In the genomic region with DNA sequence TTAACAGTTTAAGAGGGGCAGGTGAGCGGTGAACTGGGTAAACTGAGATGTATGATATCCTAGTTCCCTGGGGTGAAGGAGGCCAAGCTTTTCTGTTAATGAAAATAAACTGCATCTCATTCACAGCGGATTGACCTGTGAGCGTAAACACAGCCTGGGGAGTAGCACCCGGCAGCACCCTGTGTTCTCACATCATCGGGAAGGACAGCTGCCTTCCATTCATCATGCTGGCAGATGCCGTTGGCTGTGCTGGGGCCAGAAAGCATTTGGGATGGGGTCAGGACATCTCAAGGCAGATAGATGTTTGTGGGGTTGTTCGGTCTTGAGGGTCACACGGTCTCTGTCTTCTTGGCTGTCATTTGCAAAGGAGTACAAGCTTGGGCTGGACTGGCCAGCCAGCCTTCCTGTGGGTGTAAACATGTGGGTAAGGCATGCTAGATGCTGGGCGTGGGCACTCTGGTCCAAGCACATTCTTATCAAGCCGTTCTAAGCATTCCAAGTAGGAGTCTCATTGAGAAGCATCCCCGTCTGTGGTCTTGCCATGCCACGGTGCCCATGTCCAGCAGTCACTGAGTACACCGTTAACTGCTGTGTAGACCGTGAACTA, we compare ENCODE assay signal across 18 cellular contexts.
DNase-seq lines count a peak whose midpoint lies in the region; ATAC-seq and TF ChIP-seq lines count a peak whose summit lies in the region.
"Had no signal": no experiment of that assay in that cellular context is flagged by ENCODE, and none has a peak within 500 bp of the region (broad histone marks: within the 10 kb centered on the region; RNA-seq: fewer than 3 reads in every experiment).

No MANE protein-coding gene starts in this region.

- H3K4me1 Mint-ChIP-seq in Caco-2 (ENCODE audit: low read depth, unreplicated experiment), result peaks cover 28% of the 10 kb centered on the region
- peaks cover 14% of the 10 kb centered on the region for H3K4me1 Mint-ChIP-seq in activated CD4-positive, alpha-beta memory T cell treated with anti-CD3 and anti-CD28 coated beads, Interleukin-2, amount 10 ng/mL, durations not matched to agents 7 days and 5 days

- no peaks in the 10 kb centered on the region for H3K27me3 Mint-ChIP-seq in Caco-2 (ENCODE audit: insufficient read depth, unreplicated experiment)
- no peaks in the 10 kb centered on the region for H3K27me3 Mint-ChIP-seq in activated CD4-positive, alpha-beta memory T cell treated with anti-CD3 and anti-CD28 coated beads, Interleukin-2, amount 10 ng/mL, durations not matched to agents 7 days and 5 days
- H3K27me3 Mint-ChIP-seq: activated B cell treated with CpG ODN at 0.5 μM for 24 hours; brain; natural killer cell treated with Interleukin-12 subunit alpha and Interleukin-12 subunit beta and Interleukin-15 and Interleukin-18, amount 100 ng/mL, for 72 hours had no signal

- no peaks in the 10 kb centered on the region for H3K79me2 ChIP-seq in fibroblast of lung (ENCODE audit: control insufficient read depth, insufficient read depth, low read length)

- H3K27me3 ChIP-seq in Caco-2 (replicated peaks; ENCODE audit: control insufficient read depth, insufficient read depth, low read length) (no peaks in the 10 kb centered on the region), RWPE2 (ENCODE audit: insufficient read depth, poor library complexity, severe bottlenecking) (no peaks in the 10 kb centered on the region), fibroblast of lung (ENCODE audit: control insufficient read depth, insufficient read depth, low read length) (no peaks in the 10 kb centered on the region)
- H3K27me3 ChIP-seq: BLaER1, foreskin keratinocyte had no signal

- no peaks in the 10 kb centered on the region for H4K20me1 ChIP-seq in fibroblast of lung (ENCODE audit: control insufficient read depth, extremely low read depth, insufficient read depth, low read length)

- TF ChIP-seq CTCF in Caco-2 (IDR thresholded peaks at IDR 0.05; ENCODE audit: insufficient read depth in 1 of 2, low read depth in 1 of 2, low read length in 1 of 2, severe bottlenecking in 1 of 2, unreplicated experiment in 1 of 2), result no peak
- TF ChIP-seq CTCF in RWPE2 (IDR thresholded peaks at IDR 0.05; ENCODE audit: poor library complexity, severe bottlenecking), result no peak
- no peak for TF ChIP-seq CTCF in fibroblast of lung (conservative IDR thresholded peaks at IDR 0.05 in 1 of 2, IDR thresholded peaks at IDR 0.05 in 1 of 2; ENCODE audit: low read depth in 1 of 2, low read length in 2 of 2)
- TF ChIP-seq CTCF in omental fat pad (IDR thresholded peaks at IDR 0.05), result no peak

- no peak overlapping the region for H3K27ac ChIP-seq in RWPE2 (ENCODE audit: poor library complexity, severe bottlenecking)
- no peak overlapping the region for H3K27ac ChIP-seq in fibroblast of lung (ENCODE audit: insufficient read depth, low read length)
- H3K27ac ChIP-seq: BLaER1, foreskin keratinocyte had no signal

- H3K4me1 ChIP-seq in Caco-2 (no peaks in the 10 kb centered on the region), RWPE2 (ENCODE audit: insufficient read depth, poor library complexity, severe bottlenecking) (peaks cover 27% of the 10 kb centered on the region), fibroblast of lung (ENCODE audit: control insufficient read depth, extremely low read depth, insufficient read depth, low read length) (no peaks in the 10 kb centered on the region)

- peaks cover 7% of the 10 kb centered on the region for H3K36me3 Mint-ChIP-seq in Caco-2 (ENCODE audit: insufficient read depth, unreplicated experiment)
- H3K36me3 Mint-ChIP-seq in activated CD4-positive, alpha-beta memory T cell treated with anti-CD3 and anti-CD28 coated beads, Interleukin-2, amount 10 ng/mL, durations not matched to agents 7 days and 5 days (ENCODE audit: low read depth), result peaks cover 9% of the 10 kb centered on the region
- H3K36me3 Mint-ChIP-seq: natural killer cell treated with Interleukin-12 subunit alpha and Interleukin-12 subunit beta and Interleukin-15 and Interleukin-18, amount 100 ng/mL, for 72 hours had no signal

- H3K9ac ChIP-seq in fibroblast of lung (ENCODE audit: insufficient read depth, low read length), result no peak overlapping the region
- H3K9ac ChIP-seq: BLaER1 had no signal

- intact Hi-C loops in Caco-2 (cut with micrococcal nuclease; ENCODE audit: unreplicated experiment) (no loop called here), sciatic nerve (cut with DNase I) (no loop called here)

- DNase-seq in Caco-2 (no peak), RWPE2 (ENCODE audit: low spot score) (no peak), fibroblast of lung (ENCODE audit: low read depth in 2 of 2) (peak; percentile 16 to 73), sciatic nerve (ENCODE audit: low spot score) (no peak), omental fat pad (ENCODE audit: low spot score) (no peak), DMS153 treated with DMSO at 0.1 percent for 48 hours (lab: John Stamatoyannopoulos, UW; ENCODE audit: unreplicated experiment) (no peak)
- DNase-seq in activated effector memory CD4-positive, alpha-beta T cell treated with anti-CD3 and anti-CD28 coated beads, Interleukin-2, amount 50 U/mL, for 16 hours, result no peak
- no peak for DNase-seq in activated CD4-positive, alpha-beta memory T cell treated with anti-CD3 and anti-CD28 coated beads, Interleukin-2, amount 10 ng/mL, durations not matched to agents 7 days and 5 days
- DNase-seq: activated B cell treated with CpG ODN at 0.5 μM for 24 hours; activated gamma-delta T cell treated with Interleukin-2 at 50 U/mL for 16 hours; NCI-H82; stimulated activated CD4-positive, alpha-beta T cell treated with anti-CD3 and anti-CD28 coated beads, Interleukin-15, amount 100 ng/mL, for 24 hours; T-helper 1 cell had no signal

- H3K4me3 ChIP-seq in Caco-2 (ENCODE audit: low read depth, low read length) (no peak overlapping the region), RWPE2 (ENCODE audit: severe bottlenecking) (no peak overlapping the region), fibroblast of lung (replicated peaks in 1 of 4; ENCODE audit: control extremely low read depth in 1 of 4, insufficient read depth in 1 of 4, low read depth in 3 of 4, low read length in 4 of 4) (no peak overlapping the region)
- H3K4me3 ChIP-seq: BLaER1 had no signal

- H3K36me3 ChIP-seq in Caco-2 (ENCODE audit: control insufficient read depth, insufficient read depth, low read length), result no peaks in the 10 kb centered on the region
- no peaks in the 10 kb centered on the region for H3K36me3 ChIP-seq in RWPE2 (ENCODE audit: low read depth)
- H3K36me3 ChIP-seq in fibroblast of lung (ENCODE audit: control insufficient read depth, insufficient read depth, low read length), result no peaks in the 10 kb centered on the region

- peak overlapping the region; percentile 90 for H3K27ac Mint-ChIP-seq in Caco-2 (ENCODE audit: unreplicated experiment)
- H3K27ac Mint-ChIP-seq in activated CD4-positive, alpha-beta memory T cell treated with anti-CD3 and anti-CD28 coated beads, Interleukin-2, amount 10 ng/mL, durations not matched to agents 7 days and 5 days, result no peak overlapping the region
- H3K27ac Mint-ChIP-seq: activated B cell treated with CpG ODN at 0.5 μM for 24 hours had no signal

- no TSS peak for BruUV-seq in Caco-2 (replicated peaks; lab: Mats Ljungman, UMichigan)

- H3K4me3 Mint-ChIP-seq in Caco-2 (ENCODE audit: unreplicated experiment), result no peak overlapping the region
- H3K4me3 Mint-ChIP-seq in activated CD4-positive, alpha-beta memory T cell treated with anti-CD3 and anti-CD28 coated beads, Interleukin-2, amount 10 ng/mL, durations not matched to agents 7 days and 5 days, result no peak overlapping the region
- H3K4me3 Mint-ChIP-seq: activated B cell treated with CpG ODN at 0.5 μM for 24 hours; natural killer cell treated with Interleukin-12 subunit alpha and Interleukin-12 subunit beta and Interleukin-15 and Interleukin-18, amount 100 ng/mL, for 72 hours had no signal

- POLR2A ChIA-PET in Caco-2 (lab: Charles Lee), result no interaction called here
- POLR2A ChIA-PET in activated CD4-positive, alpha-beta memory T cell treated with anti-CD3 and anti-CD28 coated beads, Interleukin-2, amount 10 ng/mL, durations not matched to agents 7 days and 5 days (lab: Charles Lee), result no interaction called here

- CTCF ChIA-PET in Caco-2 (lab: Charles Lee), result no interaction called here
- CTCF ChIA-PET in activated CD4-positive, alpha-beta memory T cell treated with anti-CD3 and anti-CD28 coated beads, Interleukin-2, amount 10 ng/mL, durations not matched to agents 7 days and 5 days (lab: Charles Lee), result no interaction called here

- H3K4me2 ChIP-seq in fibroblast of lung (ENCODE audit: extremely low read depth, insufficient read depth, low read length), result peak overlapping the region; percentile 6

- no peaks in the 10 kb centered on the region for H3K9me3 Mint-ChIP-seq in Caco-2 (ENCODE audit: unreplicated experiment)
- no peaks in the 10 kb centered on the region for H3K9me3 Mint-ChIP-seq in activated CD4-positive, alpha-beta memory T cell treated with anti-CD3 and anti-CD28 coated beads, Interleukin-2, amount 10 ng/mL, durations not matched to agents 7 days and 5 days
- H3K9me3 Mint-ChIP-seq: activated B cell treated with CpG ODN at 0.5 μM for 24 hours; natural killer cell treated with Interleukin-12 subunit alpha and Interleukin-12 subunit beta and Interleukin-15 and Interleukin-18, amount 100 ng/mL, for 72 hours had no signal

- no peak overlapping the region for H2AFZ ChIP-seq in fibroblast of lung (ENCODE audit: low read length)

- H3K9me3 ChIP-seq in Caco-2 (no peaks in the 10 kb centered on the region), RWPE2 (ENCODE audit: severe bottlenecking) (no peaks in the 10 kb centered on the region), fibroblast of lung (ENCODE audit: control insufficient read depth, insufficient read depth, low read depth, low read length) (no peaks in the 10 kb centered on the region)
- H3K9me3 ChIP-seq: BLaER1 had no signal

- ATAC-seq in RWPE2 (ENCODE audit: low read depth) (peak; percentile 20; the same call in 1 of the 3 replicates), sciatic nerve (peak; percentile 59), omental fat pad (ENCODE audit: low FRiP score) (no peak)
- ATAC-seq: foreskin keratinocyte, Panc1 had no signal

Comparison
In these comparisons a context has a peak if more than half of its experiments do, and no peak if none do; other contexts are left out.
1. DNase-seq: peak in fibroblast of lung (2 of 2); none in Caco-2 (0 of 2), RWPE2 (single experiment), sciatic nerve (single experiment), omental fat pad (single experiment), DMS153 treated with DMSO at 0.1 percent for 48 hours (single experiment), activated effector memory CD4-positive, alpha-beta T cell treated with anti-CD3 and anti-CD28 coated beads, Interleukin-2, amount 50 U/mL, for 16 hours (single experiment) and activated CD4-positive, alpha-beta memory T cell treated with anti-CD3 and anti-CD28 coated beads, Interleukin-2, amount 10 ng/mL, durations not matched to agents 7 days and 5 days (single experiment).